22 cellular contexts compared by ENCODE assay signal in genomic region chr7:82851126-82851525, GRCh38.
DNase-seq lines count a peak whose midpoint lies in the region; ATAC-seq and TF ChIP-seq lines count a peak whose summit lies in the region.
"Had no signal": no experiment of that assay in that cellular context is flagged by ENCODE, and none has a peak within 500 bp of the region (broad histone marks: within the 10 kb centered on the region; RNA-seq: fewer than 3 reads in every experiment).

No MANE protein-coding gene starts in this region.

- ATAC-seq in HG02970 (IDR thresholded peaks at IDR 0.05; ENCODE audit: low FRiP score, unreplicated experiment): no peak
- ATAC-seq: A549, GM23338, HCT116 had no signal

- in situ Hi-C loops in brain microvascular endothelial cell (cut with HindIII; ENCODE audit: low pct_ligation_motif_present, low sequenced_read_pairs): no loop called here

- no peak overlapping the region for H3K27ac ChIP-seq in brain microvascular endothelial cell
- H3K27ac ChIP-seq: A549; BLaER1 treated with 17β-estradiol and CSF1 and Interleukin-3, amounts not matched to agents 10 nM and 100 nM had no signal

- no peaks in the 10 kb centered on the region for H3K27me3 ChIP-seq in brain microvascular endothelial cell (replicated peaks)
- H3K27me3 ChIP-seq: BE2C; BLaER1 treated with 17β-estradiol and CSF1 and Interleukin-3, amounts not matched to agents 10 nM and 100 nM had no signal

- DNase-seq in DMS 273 treated with DMSO at 0.1 percent for 48 hours (lab: John Stamatoyannopoulos, UW) (peak; percentile 80), NCI-H1694 treated with DMSO at 0.1 percent for 48 hours (lab: John Stamatoyannopoulos, UW) (peak; percentile 82), NCI-H446 (lab: John Stamatoyannopoulos, UW) (peak; percentile 4 to 39), cerebellum (ENCODE audit: low spot score) (peak; percentile 56), HUDEP-2 (lab: John Stamatoyannopoulos, UW; ENCODE audit: unreplicated experiment in 76 of 76) (no peak), brain microvascular endothelial cell (no peak)
- DNase-seq in stimulated activated CD4-positive, alpha-beta T cell treated with anti-CD3 and anti-CD28 coated beads, Interleukin-4, amount 100 ng/mL, for 24 hours: no peak
- DNase-seq: 8988T; ACHN; AML-193; BE2C; CD4-positive, alpha-beta T cell; CD8-positive, alpha-beta memory T cell; DMS153; DND-41; GF-D8; H9 had no signal

- H3K4me3 ChIP-seq in brain microvascular endothelial cell (ENCODE audit: low read depth, low read length): no peak overlapping the region
- H3K4me3 ChIP-seq: A549; BLaER1 treated with 17β-estradiol and CSF1 and Interleukin-3, amounts not matched to agents 10 nM and 100 nM; GM23338 had no signal

- no peaks in the 10 kb centered on the region for H3K36me3 ChIP-seq in brain microvascular endothelial cell (replicated peaks)
- H3K36me3 ChIP-seq: BE2C; BLaER1 treated with 17β-estradiol and CSF1 and Interleukin-3, amounts not matched to agents 10 nM and 100 nM had no signal

- no peak for TF ChIP-seq CTCF in brain microvascular endothelial cell (IDR thresholded peaks at IDR 0.05; ENCODE audit: low read depth, low read length, missing control alignments)

Comparison
In these comparisons a context has a peak if more than half of its experiments do, and no peak if none do; other contexts are left out.
1. DNase-seq: peak in DMS 273 treated with DMSO at 0.1 percent for 48 hours (single experiment), NCI-H1694 treated with DMSO at 0.1 percent for 48 hours (single experiment), NCI-H446 (2 of 2) and cerebellum (single experiment); none in HUDEP-2 (0 of 76), stimulated activated CD4-positive, alpha-beta T cell treated with anti-CD3 and anti-CD28 coated beads, Interleukin-4, amount 100 ng/mL, for 24 hours (single experiment) and brain microvascular endothelial cell (single experiment).